Comparison of ENCODE assay signal across 15 cellular contexts in genomic region chr6:98486052-98486451, GRCh38.
"Had no signal": no experiment of that assay in that cellular context is flagged by ENCODE, and none has a peak within 500 bp of the region (broad histone marks: within the 10 kb centered on the region; RNA-seq: fewer than 3 reads in every experiment).

No MANE protein-coding gene starts in this region.

- H3K9me3 ChIP-seq: lower lobe of right lung, upper lobe of right lung had no signal

- H3K4me3 ChIP-seq: lower lobe of right lung, upper lobe of right lung had no signal

- H3K27ac ChIP-seq: brain microvascular endothelial cell, lower lobe of right lung, upper lobe of right lung had no signal

- H3K27ac Mint-ChIP-seq: activated CD8-positive, alpha-beta memory T cell treated with anti-CD3 and anti-CD28 coated beads, Interleukin-2, amount 10 ng/mL, durations not matched to agents 7 days and 5 days; activated naive CD8-positive, alpha-beta T cell; activated T-cell treated with anti-CD3 and anti-CD28 coated beads, Interleukin-2, amount 50 U/mL, for 24 hours; effector memory CD8-positive, alpha-beta T cell; immature natural killer cell; naive thymus-derived CD4-positive, alpha-beta T cell; T-helper 2 cell treated with Interferon-gamma antibody and Interleukin-4, amounts not matched to agents 5 μg/mL and 100 μg/mL, for 36 hours had no signal

- H3K36me3 ChIP-seq: brain microvascular endothelial cell, lower lobe of right lung, upper lobe of right lung had no signal

- DNase-seq: activated CD4-positive, alpha-beta T cell treated with anti-CD3 and anti-CD28 coated beads for 1 hour; activated CD4-positive, alpha-beta T cell treated with anti-CD3 and anti-CD28 coated beads, Interleukin-2, amount 50 U/mL, for 48 hours; activated CD8-positive, alpha-beta memory T cell treated with anti-CD3 and anti-CD28 coated beads, Interleukin-2, amount 10 ng/mL, durations not matched to agents 7 days and 5 days; activated effector memory CD4-positive, alpha-beta T cell treated with anti-CD3 and anti-CD28 coated beads, Interleukin-2, amount 50 U/mL, for 16 hours; activated T-cell treated with anti-CD3 and anti-CD28 coated beads, Interleukin-2, amount 50 U/mL, for 24 hours; brain microvascular endothelial cell; effector memory CD8-positive, alpha-beta T cell; immature natural killer cell; lower lobe of right lung; naive thymus-derived CD4-positive, alpha-beta T cell; stimulated activated CD4-positive, alpha-beta T cell treated with anti-CD3 and anti-CD28 coated beads, Interleukin-12 subunit alpha, Interleukin-12 subunit beta, amount 100 ng/mL, for 4 hours; stimulated activated naive CD8-positive, alpha-beta T cell treated with anti-CD3 and anti-CD28 coated beads, Interleukin-15, Interleukin-2, amounts not matched to agents 100 U/mL and 50 U/mL, for 24 hours; upper lobe of right lung had no signal

- H3K4me1 ChIP-seq: lower lobe of right lung, upper lobe of right lung had no signal

- H3K27me3 ChIP-seq: brain microvascular endothelial cell, upper lobe of right lung had no signal

- H3K27me3 Mint-ChIP-seq: activated CD8-positive, alpha-beta memory T cell treated with anti-CD3 and anti-CD28 coated beads, Interleukin-2, amount 10 ng/mL, durations not matched to agents 7 days and 5 days; activated naive CD8-positive, alpha-beta T cell; activated T-cell treated with anti-CD3 and anti-CD28 coated beads, Interleukin-2, amount 50 U/mL, for 24 hours; effector memory CD8-positive, alpha-beta T cell; naive thymus-derived CD4-positive, alpha-beta T cell had no signal

- H3K4me3 Mint-ChIP-seq: activated CD8-positive, alpha-beta memory T cell treated with anti-CD3 and anti-CD28 coated beads, Interleukin-2, amount 10 ng/mL, durations not matched to agents 7 days and 5 days; activated naive CD8-positive, alpha-beta T cell; activated T-cell treated with anti-CD3 and anti-CD28 coated beads, Interleukin-2, amount 50 U/mL, for 24 hours; effector memory CD8-positive, alpha-beta T cell; immature natural killer cell; naive thymus-derived CD4-positive, alpha-beta T cell; T-helper 2 cell treated with Interferon-gamma antibody and Interleukin-4, amounts not matched to agents 5 μg/mL and 100 μg/mL, for 36 hours had no signal

- H3K4me1 Mint-ChIP-seq: activated CD8-positive, alpha-beta memory T cell treated with anti-CD3 and anti-CD28 coated beads, Interleukin-2, amount 10 ng/mL, durations not matched to agents 7 days and 5 days; immature natural killer cell; naive thymus-derived CD4-positive, alpha-beta T cell had no signal

- H3K36me3 Mint-ChIP-seq: activated CD8-positive, alpha-beta memory T cell treated with anti-CD3 and anti-CD28 coated beads, Interleukin-2, amount 10 ng/mL, durations not matched to agents 7 days and 5 days; activated naive CD8-positive, alpha-beta T cell; immature natural killer cell had no signal

- H3K9me3 Mint-ChIP-seq: activated T-cell treated with anti-CD3 and anti-CD28 coated beads, Interleukin-2, amount 50 U/mL, for 24 hours; T-helper 2 cell treated with Interferon-gamma antibody and Interleukin-4, amounts not matched to agents 5 μg/mL and 100 μg/mL, for 36 hours had no signal
